In the genomic region with DNA sequence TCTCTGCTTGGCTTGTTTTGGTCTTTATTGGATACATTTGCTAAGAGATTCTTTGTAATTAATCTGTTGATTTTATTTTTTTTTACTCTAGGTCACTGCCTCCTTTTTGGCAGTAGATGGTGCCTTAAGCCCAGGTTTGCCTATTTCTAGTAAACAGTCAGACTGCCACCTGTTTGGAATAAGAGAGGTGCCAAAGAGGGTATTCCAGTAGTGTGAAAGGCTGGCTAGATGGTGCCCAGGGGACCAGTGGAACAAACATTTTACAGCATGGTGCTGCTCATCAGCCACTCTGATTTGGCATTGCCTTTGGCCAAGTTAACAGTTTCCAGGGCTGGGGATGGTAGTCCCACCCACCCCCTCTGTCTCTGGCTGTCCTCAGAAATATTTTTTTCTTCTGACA, we compare ENCODE assay signal across 2 cellular contexts.
TF ChIP-seq lines count a peak whose summit lies in the region.

No MANE protein-coding gene starts in this region.

TF ChIP-seq in GM12878, 131 proteins besides CTCF, POLR2A, EP300 and RAD21:
- TF ChIP-seq, protein P1, sequence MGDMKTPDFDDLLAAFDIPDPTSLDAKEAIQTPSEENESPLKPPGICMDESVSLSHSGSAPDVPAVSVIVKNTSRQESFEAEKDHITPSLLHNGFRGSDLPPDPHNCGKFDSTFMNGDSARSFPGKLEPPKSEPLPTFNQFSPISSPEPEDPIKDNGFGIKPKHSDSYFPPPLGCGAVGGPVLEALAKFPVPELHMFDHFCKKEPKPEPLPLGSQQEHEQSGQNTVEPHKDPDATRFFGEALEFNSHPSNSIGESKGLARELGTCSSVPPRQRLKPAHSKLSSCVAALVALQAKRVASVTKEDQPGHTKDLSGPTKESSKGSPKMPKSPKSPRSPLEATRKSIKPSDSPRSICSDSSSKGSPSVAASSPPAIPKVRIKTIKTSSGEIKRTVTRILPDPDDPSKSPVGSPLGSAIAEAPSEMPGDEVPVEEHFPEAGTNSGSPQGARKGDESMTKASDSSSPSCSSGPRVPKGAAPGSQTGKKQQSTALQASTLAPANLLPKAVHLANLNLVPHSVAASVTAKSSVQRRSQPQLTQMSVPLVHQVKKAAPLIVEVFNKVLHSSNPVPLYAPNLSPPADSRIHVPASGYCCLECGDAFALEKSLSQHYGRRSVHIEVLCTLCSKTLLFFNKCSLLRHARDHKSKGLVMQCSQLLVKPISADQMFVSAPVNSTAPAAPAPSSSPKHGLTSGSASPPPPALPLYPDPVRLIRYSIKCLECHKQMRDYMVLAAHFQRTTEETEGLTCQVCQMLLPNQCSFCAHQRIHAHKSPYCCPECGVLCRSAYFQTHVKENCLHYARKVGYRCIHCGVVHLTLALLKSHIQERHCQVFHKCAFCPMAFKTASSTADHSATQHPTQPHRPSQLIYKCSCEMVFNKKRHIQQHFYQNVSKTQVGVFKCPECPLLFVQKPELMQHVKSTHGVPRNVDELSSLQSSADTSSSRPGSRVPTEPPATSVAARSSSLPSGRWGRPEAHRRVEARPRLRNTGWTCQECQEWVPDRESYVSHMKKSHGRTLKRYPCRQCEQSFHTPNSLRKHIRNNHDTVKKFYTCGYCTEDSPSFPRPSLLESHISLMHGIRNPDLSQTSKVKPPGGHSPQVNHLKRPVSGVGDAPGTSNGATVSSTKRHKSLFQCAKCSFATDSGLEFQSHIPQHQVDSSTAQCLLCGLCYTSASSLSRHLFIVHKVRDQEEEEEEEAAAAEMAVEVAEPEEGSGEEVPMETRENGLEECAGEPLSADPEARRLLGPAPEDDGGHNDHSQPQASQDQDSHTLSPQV (IDR thresholded peaks at IDR 0.05) = no peak
- TF ChIP-seq KLF5 (IDR thresholded peaks at IDR 0.05; ENCODE audit: partially characterized antibody) (no peak), SP1 (IDR thresholded peaks at IDR 0.05; ENCODE audit: low read depth, low read length) (no peak), ZNF24 (IDR thresholded peaks at IDR 0.05) (no peak), ATF7 (IDR thresholded peaks at IDR 0.05; ENCODE audit: low read depth) (no peak), SREBF1 (IDR thresholded peaks at IDR 0.05; ENCODE audit: low read length) (no peak), EGR1 (IDR thresholded peaks at IDR 0.05; ENCODE audit: borderline replicate concordance in 1 of 2, low read depth in 2 of 2, low read length in 2 of 2) (no peak), CHD1 (IDR thresholded peaks at IDR 0.05; ENCODE audit: low read depth, low read length) (no peak), ZNF217 (IDR thresholded peaks at IDR 0.05) (no peak), DPF2 (IDR thresholded peaks at IDR 0.05) (no peak)
- TF ChIP-seq, protein P2, sequence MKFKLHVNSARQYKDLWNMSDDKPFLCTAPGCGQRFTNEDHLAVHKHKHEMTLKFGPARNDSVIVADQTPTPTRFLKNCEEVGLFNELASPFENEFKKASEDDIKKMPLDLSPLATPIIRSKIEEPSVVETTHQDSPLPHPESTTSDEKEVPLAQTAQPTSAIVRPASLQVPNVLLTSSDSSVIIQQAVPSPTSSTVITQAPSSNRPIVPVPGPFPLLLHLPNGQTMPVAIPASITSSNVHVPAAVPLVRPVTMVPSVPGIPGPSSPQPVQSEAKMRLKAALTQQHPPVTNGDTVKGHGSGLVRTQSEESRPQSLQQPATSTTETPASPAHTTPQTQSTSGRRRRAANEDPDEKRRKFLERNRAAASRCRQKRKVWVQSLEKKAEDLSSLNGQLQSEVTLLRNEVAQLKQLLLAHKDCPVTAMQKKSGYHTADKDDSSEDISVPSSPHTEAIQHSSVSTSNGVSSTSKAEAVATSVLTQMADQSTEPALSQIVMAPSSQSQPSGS (IDR thresholded peaks at IDR 0.05; ENCODE audit: low read length) = no peak

TF ChIP-seq in liver, 16 proteins besides CTCF, POLR2A, EP300 and RAD21 (continued from another document):
- TF ChIP-seq EGR1 (IDR thresholded peaks at IDR 0.05; ENCODE audit: low read depth in 2 of 2) = no peak
- TF ChIP-seq JUND (IDR thresholded peaks at IDR 0.05) = no peak
- TF ChIP-seq, protein P3, sequence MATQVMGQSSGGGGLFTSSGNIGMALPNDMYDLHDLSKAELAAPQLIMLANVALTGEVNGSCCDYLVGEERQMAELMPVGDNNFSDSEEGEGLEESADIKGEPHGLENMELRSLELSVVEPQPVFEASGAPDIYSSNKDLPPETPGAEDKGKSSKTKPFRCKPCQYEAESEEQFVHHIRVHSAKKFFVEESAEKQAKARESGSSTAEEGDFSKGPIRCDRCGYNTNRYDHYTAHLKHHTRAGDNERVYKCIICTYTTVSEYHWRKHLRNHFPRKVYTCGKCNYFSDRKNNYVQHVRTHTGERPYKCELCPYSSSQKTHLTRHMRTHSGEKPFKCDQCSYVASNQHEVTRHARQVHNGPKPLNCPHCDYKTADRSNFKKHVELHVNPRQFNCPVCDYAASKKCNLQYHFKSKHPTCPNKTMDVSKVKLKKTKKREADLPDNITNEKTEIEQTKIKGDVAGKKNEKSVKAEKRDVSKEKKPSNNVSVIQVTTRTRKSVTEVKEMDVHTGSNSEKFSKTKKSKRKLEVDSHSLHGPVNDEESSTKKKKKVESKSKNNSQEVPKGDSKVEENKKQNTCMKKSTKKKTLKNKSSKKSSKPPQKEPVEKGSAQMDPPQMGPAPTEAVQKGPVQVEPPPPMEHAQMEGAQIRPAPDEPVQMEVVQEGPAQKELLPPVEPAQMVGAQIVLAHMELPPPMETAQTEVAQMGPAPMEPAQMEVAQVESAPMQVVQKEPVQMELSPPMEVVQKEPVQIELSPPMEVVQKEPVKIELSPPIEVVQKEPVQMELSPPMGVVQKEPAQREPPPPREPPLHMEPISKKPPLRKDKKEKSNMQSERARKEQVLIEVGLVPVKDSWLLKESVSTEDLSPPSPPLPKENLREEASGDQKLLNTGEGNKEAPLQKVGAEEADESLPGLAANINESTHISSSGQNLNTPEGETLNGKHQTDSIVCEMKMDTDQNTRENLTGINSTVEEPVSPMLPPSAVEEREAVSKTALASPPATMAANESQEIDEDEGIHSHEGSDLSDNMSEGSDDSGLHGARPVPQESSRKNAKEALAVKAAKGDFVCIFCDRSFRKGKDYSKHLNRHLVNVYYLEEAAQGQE (IDR thresholded peaks at IDR 0.05) = no peak
- TF ChIP-seq, protein P4, sequence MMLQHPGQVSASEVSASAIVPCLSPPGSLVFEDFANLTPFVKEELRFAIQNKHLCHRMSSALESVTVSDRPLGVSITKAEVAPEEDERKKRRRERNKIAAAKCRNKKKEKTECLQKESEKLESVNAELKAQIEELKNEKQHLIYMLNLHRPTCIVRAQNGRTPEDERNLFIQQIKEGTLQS (IDR thresholded peaks at IDR 0.05) = no peak
TF ChIP-seq in liver: peak in this region for 0.
